Comparison of ENCODE assay signal across 1 cellular context in the genomic region with DNA sequence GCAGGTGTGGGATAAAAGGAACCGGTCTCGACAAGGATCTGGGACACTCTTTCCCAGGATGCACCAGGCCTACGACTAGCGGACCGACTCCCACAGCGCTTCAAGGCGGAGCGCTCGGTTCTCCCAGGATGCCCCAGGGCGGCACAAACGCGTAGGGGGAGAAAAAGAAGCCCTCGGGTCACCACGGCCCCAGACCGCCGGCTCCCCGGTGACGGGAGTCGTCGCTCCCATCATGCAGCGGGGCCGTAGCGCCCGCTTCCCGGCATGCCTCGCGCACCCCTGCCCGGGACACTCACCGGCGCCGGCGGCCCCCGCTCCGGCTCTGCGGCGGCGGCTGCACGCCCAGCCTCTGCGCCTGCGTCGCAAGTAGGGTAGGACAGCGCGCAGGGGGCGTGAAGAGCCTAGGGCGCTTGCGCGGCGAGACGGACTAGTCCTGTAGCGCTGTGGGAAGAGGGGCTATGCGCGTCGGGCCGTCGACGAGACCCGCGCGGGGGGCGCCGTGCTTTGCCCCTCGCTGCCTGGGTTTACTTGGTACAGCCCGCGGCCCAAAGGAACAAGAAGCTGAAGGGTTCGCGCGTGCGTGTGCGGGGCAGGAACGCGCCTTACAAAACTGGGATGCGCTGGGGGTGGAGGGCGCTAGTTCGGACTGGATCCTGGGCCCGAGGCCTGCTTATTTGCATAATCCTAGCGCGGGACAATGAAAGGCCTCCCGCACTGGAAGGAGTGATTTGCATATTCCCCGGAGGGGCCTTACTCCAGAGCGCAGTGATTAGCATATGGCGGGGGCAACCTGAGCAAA.
TF ChIP-seq lines count a peak whose summit lies in the region.

A gene with protein sequence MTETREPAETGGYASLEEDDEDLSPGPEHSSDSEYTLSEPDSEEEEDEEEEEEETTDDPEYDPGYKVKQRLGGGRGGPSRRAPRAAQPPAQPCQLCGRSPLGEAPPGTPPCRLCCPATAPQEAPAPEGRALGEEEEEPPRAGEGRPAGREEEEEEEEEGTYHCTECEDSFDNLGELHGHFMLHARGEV (minus strand): TSS at position 368 of the 799 bp plus-strand sequence. CDS start 5,325 bp downstream, outside the sequence.

TF ChIP-seq in HepG2, 621 proteins besides CTCF, POLR2A, EP300 and RAD21 (continued from another document and continues in another):
- peak; percentile 92 for TF ChIP-seq MXD1 (CRISPR knock-in tag; IDR thresholded peaks at IDR 0.05)
- no peak for TF ChIP-seq ZNF841 (CRISPR knock-in tag; IDR thresholded peaks at IDR 0.05; ENCODE audit: borderline replicate concordance)
- no peak for TF ChIP-seq ATAD3A (CRISPR knock-in tag; IDR thresholded peaks at IDR 0.05)
- TF ChIP-seq HOXA9 (CRISPR knock-in tag; IDR thresholded peaks at IDR 0.05; ENCODE audit: borderline replicate concordance): peak; percentile 86; the same call in 1 of the 2 replicates
- TF ChIP-seq, protein P1, sequence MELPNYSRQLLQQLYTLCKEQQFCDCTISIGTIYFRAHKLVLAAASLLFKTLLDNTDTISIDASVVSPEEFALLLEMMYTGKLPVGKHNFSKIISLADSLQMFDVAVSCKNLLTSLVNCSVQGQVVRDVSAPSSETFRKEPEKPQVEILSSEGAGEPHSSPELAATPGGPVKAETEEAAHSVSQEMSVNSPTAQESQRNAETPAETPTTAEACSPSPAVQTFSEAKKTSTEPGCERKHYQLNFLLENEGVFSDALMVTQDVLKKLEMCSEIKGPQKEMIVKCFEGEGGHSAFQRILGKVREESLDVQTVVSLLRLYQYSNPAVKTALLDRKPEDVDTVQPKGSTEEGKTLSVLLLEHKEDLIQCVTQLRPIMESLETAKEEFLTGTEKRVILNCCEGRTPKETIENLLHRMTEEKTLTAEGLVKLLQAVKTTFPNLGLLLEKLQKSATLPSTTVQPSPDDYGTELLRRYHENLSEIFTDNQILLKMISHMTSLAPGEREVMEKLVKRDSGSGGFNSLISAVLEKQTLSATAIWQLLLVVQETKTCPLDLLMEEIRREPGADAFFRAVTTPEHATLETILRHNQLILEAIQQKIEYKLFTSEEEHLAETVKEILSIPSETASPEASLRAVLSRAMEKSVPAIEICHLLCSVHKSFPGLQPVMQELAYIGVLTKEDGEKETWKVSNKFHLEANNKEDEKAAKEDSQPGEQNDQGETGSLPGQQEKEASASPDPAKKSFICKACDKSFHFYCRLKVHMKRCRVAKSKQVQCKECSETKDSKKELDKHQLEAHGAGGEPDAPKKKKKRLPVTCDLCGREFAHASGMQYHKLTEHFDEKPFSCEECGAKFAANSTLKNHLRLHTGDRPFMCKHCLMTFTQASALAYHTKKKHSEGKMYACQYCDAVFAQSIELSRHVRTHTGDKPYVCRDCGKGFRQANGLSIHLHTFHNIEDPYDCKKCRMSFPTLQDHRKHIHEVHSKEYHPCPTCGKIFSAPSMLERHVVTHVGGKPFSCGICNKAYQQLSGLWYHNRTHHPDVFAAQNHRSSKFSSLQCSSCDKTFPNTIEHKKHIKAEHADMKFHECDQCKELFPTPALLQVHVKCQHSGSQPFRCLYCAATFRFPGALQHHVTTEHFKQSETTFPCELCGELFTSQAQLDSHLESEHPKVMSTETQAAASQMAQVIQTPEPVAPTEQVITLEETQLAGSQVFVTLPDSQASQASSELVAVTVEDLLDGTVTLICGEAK (IDR thresholded peaks at IDR 0.05): no peak
- TF ChIP-seq, protein P1 (CRISPR knock-in tag; IDR thresholded peaks at IDR 0.05): peak; percentile 70
- no peak for TF ChIP-seq TOE1 (CRISPR knock-in tag; IDR thresholded peaks at IDR 0.05)
- TF ChIP-seq ZNF570 (CRISPR knock-in tag; IDR thresholded peaks at IDR 0.05; ENCODE audit: borderline replicate concordance): peak; percentile 91; the same call in 1 of the 2 replicates
- peak; percentile 92 for TF ChIP-seq ZBTB3 (CRISPR knock-in tag; IDR thresholded peaks at IDR 0.05; ENCODE audit: borderline replicate concordance, low read depth)
- TF ChIP-seq ZNF383 (CRISPR knock-in tag; IDR thresholded peaks at IDR 0.05; ENCODE audit: borderline replicate concordance): 0 out of 2 replicates have a peak, but pooled peaks have one; percentile 78
- no peak; the same call in 1 of the 2 replicates for TF ChIP-seq SOX13 (IDR thresholded peaks at IDR 0.05)
- TF ChIP-seq SOX13 (CRISPR knock-in tag; conservative IDR thresholded peaks at IDR 0.05 in 1 of 2, IDR thresholded peaks at IDR 0.05 in 1 of 2): no peak; a peak in 1 of 4 replicates
- no peak for TF ChIP-seq NFATC3 (CRISPR knock-in tag; IDR thresholded peaks at IDR 0.05)
- TF ChIP-seq ZNF460 (CRISPR knock-in tag; IDR thresholded peaks at IDR 0.05; ENCODE audit: borderline replicate concordance): no peak; the same call in 1 of the 2 replicates
- TF ChIP-seq KDM1A (CRISPR knock-in tag; IDR thresholded peaks at IDR 0.05): no peak
- TF ChIP-seq ZSCAN31 (CRISPR knock-in tag; IDR thresholded peaks at IDR 0.05; ENCODE audit: low read depth): peak; percentile 84; the same call in 1 of the 2 replicates
- TF ChIP-seq MTF1 (CRISPR knock-in tag; IDR thresholded peaks at IDR 0.05): peak; percentile 82; the same call in 1 of the 2 replicates
- peak; percentile 51; the same call in 1 of the 2 replicates for TF ChIP-seq ISL2 (CRISPR knock-in tag; IDR thresholded peaks at IDR 0.05)
- peak; percentile 79; the same call in 1 of the 2 replicates for TF ChIP-seq ZIK1 (CRISPR knock-in tag; IDR thresholded peaks at IDR 0.05; ENCODE audit: borderline replicate concordance, low read depth)
- peak; percentile 85 for TF ChIP-seq HES4 (CRISPR knock-in tag; IDR thresholded peaks at IDR 0.05; ENCODE audit: borderline replicate concordance)
- peak; percentile 68; the same call in 1 of the 2 replicates for TF ChIP-seq ZNF331 (CRISPR knock-in tag; IDR thresholded peaks at IDR 0.05)
- TF ChIP-seq, protein P2, sequence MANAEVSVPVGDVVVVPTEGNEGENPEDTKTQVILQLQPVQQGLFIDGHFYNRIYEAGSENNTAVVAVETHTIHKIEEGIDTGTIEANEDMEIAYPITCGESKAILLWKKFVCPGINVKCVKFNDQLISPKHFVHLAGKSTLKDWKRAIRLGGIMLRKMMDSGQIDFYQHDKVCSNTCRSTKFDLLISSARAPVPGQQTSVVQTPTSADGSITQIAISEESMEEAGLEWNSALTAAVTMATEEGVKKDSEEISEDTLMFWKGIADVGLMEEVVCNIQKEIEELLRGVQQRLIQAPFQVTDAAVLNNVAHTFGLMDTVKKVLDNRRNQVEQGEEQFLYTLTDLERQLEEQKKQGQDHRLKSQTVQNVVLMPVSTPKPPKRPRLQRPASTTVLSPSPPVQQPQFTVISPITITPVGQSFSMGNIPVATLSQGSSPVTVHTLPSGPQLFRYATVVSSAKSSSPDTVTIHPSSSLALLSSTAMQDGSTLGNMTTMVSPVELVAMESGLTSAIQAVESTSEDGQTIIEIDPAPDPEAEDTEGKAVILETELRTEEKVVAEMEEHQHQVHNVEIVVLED (CRISPR knock-in tag; IDR thresholded peaks at IDR 0.05; ENCODE audit: borderline replicate concordance): peak; percentile 85
- peak; percentile 65; the same call in 1 of the 2 replicates for TF ChIP-seq ZNF614 (CRISPR knock-in tag; IDR thresholded peaks at IDR 0.05; ENCODE audit: borderline replicate concordance)
- TF ChIP-seq SIN3B (IDR thresholded peaks at IDR 0.05; ENCODE audit: low read length): no peak
- TF ChIP-seq CCDC6 (CRISPR knock-in tag; IDR thresholded peaks at IDR 0.05): peak; percentile 75; the same call in 1 of the 2 replicates
- peak; percentile 87; the same call in 1 of the 2 replicates for TF ChIP-seq SMYD3 (CRISPR knock-in tag; IDR thresholded peaks at IDR 0.05)
- TF ChIP-seq ZNF484 (CRISPR knock-in tag; IDR thresholded peaks at IDR 0.05; ENCODE audit: borderline replicate concordance, low read depth): no peak
- TF ChIP-seq NFIC (IDR thresholded peaks at IDR 0.05; ENCODE audit: low read length): no peak
- no peak for TF ChIP-seq NFYC (CRISPR knock-in tag; IDR thresholded peaks at IDR 0.05)
- TF ChIP-seq NR2F1 (CRISPR knock-in tag; IDR thresholded peaks at IDR 0.05): no peak
- peak; percentile 11 for TF ChIP-seq ERF (CRISPR knock-in tag; IDR thresholded peaks at IDR 0.05)
- TF ChIP-seq MBNL3 (CRISPR knock-in tag; conservative IDR thresholded peaks at IDR 0.05): no peak
- peak; percentile 24; the same call in 1 of the 2 replicates for TF ChIP-seq BRF2 (CRISPR knock-in tag; IDR thresholded peaks at IDR 0.05)
- TF ChIP-seq POLR2AphosphoS5 (IDR thresholded peaks at IDR 0.05; ENCODE audit: low read depth, low read length): peak; percentile 44
- TF ChIP-seq MXI1 (IDR thresholded peaks at IDR 0.05; ENCODE audit: borderline replicate concordance, low read depth, low read length): peak; percentile 61; the same call in 1 of the 3 replicates
- TF ChIP-seq, protein P3, sequence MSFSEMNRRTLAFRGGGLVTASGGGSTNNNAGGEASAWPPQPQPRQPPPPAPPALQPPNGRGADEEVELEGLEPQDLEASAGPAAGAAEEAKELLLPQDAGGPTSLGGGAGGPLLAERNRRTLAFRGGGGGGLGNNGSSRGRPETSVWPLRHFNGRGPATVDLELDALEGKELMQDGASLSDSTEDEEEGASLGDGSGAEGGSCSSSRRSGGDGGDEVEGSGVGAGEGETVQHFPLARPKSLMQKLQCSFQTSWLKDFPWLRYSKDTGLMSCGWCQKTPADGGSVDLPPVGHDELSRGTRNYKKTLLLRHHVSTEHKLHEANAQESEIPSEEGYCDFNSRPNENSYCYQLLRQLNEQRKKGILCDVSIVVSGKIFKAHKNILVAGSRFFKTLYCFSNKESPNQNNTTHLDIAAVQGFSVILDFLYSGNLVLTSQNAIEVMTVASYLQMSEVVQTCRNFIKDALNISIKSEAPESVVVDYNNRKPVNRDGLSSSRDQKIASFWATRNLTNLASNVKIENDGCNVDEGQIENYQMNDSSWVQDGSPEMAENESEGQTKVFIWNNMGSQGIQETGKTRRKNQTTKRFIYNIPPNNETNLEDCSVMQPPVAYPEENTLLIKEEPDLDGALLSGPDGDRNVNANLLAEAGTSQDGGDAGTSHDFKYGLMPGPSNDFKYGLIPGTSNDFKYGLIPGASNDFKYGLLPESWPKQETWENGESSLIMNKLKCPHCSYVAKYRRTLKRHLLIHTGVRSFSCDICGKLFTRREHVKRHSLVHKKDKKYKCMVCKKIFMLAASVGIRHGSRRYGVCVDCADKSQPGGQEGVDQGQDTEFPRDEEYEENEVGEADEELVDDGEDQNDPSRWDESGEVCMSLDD (CRISPR knock-in tag; IDR thresholded peaks at IDR 0.05; ENCODE audit: borderline replicate concordance): peak; percentile 62; the same call in 1 of the 2 replicates
- TF ChIP-seq GLI4 (CRISPR knock-in tag; IDR thresholded peaks at IDR 0.05; ENCODE audit: borderline replicate concordance): peak; percentile 90; the same call in 1 of the 2 replicates
- TF ChIP-seq ZNF143 (CRISPR knock-in tag; IDR thresholded peaks at IDR 0.05): peak; percentile 89
- TF ChIP-seq ZNF724P (CRISPR knock-in tag; IDR thresholded peaks at IDR 0.05; ENCODE audit: borderline replicate concordance): no peak; the same call in 1 of the 2 replicates
- 0 out of 2 replicates have a peak, but pooled peaks have one; percentile 17 for TF ChIP-seq TEAD2 (CRISPR knock-in tag; IDR thresholded peaks at IDR 0.05)
- peak; percentile 75 for TF ChIP-seq ZNF44 (CRISPR knock-in tag; IDR thresholded peaks at IDR 0.05)
- 0 out of 2 replicates have a peak, but pooled peaks have one; percentile 20 for TF ChIP-seq HNF4A (CRISPR knock-in tag; IDR thresholded peaks at IDR 0.05)
- TF ChIP-seq, protein P4, sequence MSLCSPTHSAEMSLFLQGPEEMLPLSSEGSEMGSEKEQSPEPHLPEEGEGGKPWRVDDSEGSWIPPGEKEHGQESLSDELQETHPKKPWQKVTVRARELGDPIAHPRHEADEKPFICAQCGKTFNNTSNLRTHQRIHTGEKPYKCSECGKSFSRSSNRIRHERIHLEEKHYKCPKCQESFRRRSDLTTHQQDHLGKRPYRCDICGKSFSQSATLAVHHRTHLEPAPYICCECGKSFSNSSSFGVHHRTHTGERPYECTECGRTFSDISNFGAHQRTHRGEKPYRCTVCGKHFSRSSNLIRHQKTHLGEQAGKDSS (CRISPR knock-in tag; IDR thresholded peaks at IDR 0.05; ENCODE audit: borderline replicate concordance, low read depth): 0 out of 2 replicates have a peak, but pooled peaks have one; percentile 14
- TF ChIP-seq FOXC1 (CRISPR knock-in tag; IDR thresholded peaks at IDR 0.05; ENCODE audit: borderline replicate concordance): peak; percentile 94
- TF ChIP-seq ZFP62 (CRISPR knock-in tag; IDR thresholded peaks at IDR 0.05): peak; percentile 88; the same call in 1 of the 2 replicates
- TF ChIP-seq ZNF446 (CRISPR knock-in tag; IDR thresholded peaks at IDR 0.05): 0 out of 2 replicates have a peak, but pooled peaks have one; percentile 68
